ENCODE assay signal across 16 cellular contexts in genomic region chr12:58414398-58414871, GRCh38.
DNase-seq lines count a peak whose midpoint lies in the region; TF ChIP-seq lines count a peak whose summit lies in the region.
"Had no signal": no experiment of that assay in that cellular context is flagged by ENCODE, and none has a peak within 500 bp of the region (broad histone marks: within the 10 kb centered on the region; RNA-seq: fewer than 3 reads in every experiment).

No MANE protein-coding gene starts in this region.

- H3K9me3 ChIP-seq in sigmoid colon = no peaks in the 10 kb centered on the region
- H3K9me3 ChIP-seq: BLaER1 treated with 17β-estradiol and CSF1 and Interleukin-3, amounts not matched to agents 10 nM and 100 nM; HAP-1 had no signal

- no peaks in the 10 kb centered on the region for H3K27me3 ChIP-seq in sigmoid colon
- H3K27me3 ChIP-seq: BLaER1 treated with 17β-estradiol and CSF1 and Interleukin-3, amounts not matched to agents 10 nM and 100 nM had no signal

- H3K27ac ChIP-seq in skin epidermis (peak overlapping the region in 12 of 21 experiments; percentile 22 to 74 (median 52)), sigmoid colon (no peak overlapping the region)
- H3K27ac ChIP-seq: BLaER1 treated with 17β-estradiol and CSF1 and Interleukin-3, amounts not matched to agents 10 nM and 100 nM; RWPE1 had no signal

- H3K36me3 ChIP-seq in sigmoid colon = no peaks in the 10 kb centered on the region
- H3K36me3 ChIP-seq: BLaER1 treated with 17β-estradiol and CSF1 and Interleukin-3, amounts not matched to agents 10 nM and 100 nM; HAP-1 had no signal

- no peak for TF ChIP-seq EP300 in sigmoid colon (IDR thresholded peaks at IDR 0.05)

- WGBS in lower leg skin, 2 donors = 38 to 46% methylated on average over 2 of the region's 2 CpGs
- WGBS in sigmoid colon, 2 donors = 50 to 59% methylated on average over 2 of the region's 2 CpGs

- TF ChIP-seq POLR2A in lower leg skin (IDR thresholded peaks at IDR 0.05) (no peak), sigmoid colon (IDR thresholded peaks at IDR 0.05) (no peak)

- intact Hi-C loops in lower leg skin (cut with DNase I; ENCODE audit: low total_unique reads) (no loop called here), sigmoid colon (cut with DNase I) (no loop called here)

- DNase-seq in GM04504 (ENCODE audit: low read depth) = peak; percentile 58
- DNase-seq in T1000 (lab: John Stamatoyannopoulos, UW) = peak; percentile 25
- DNase-seq in fibroblast of mammary gland (ENCODE audit: low read depth) = peak; percentile 90
- no peak for DNase-seq in NCI-H82 treated with DMSO at 0.1 percent for 48 hours (lab: John Stamatoyannopoulos, UW; ENCODE audit: unreplicated experiment)
- DNase-seq in lower leg skin (ENCODE audit: low spot score in 2 of 2) = no peak
- DNase-seq in GM03348 (ENCODE audit: low spot score) = no peak
- no peak for DNase-seq in sigmoid colon
- DNase-seq: activated naive CD4-positive, alpha-beta T cell treated with anti-CD3 and anti-CD28 coated beads, Interleukin-2, amount 10 ng/mL, durations not matched to agents 7 days and 5 days; cerebellar nuclear complex; GDM1; NCI-H510A; stimulated activated CD4-positive, alpha-beta T cell treated with anti-CD3 and anti-CD28 coated beads, Interleukin-4, amount 100 ng/mL, for 24 hours had no signal

- H3K4me1 ChIP-seq in sigmoid colon = peaks cover 0 to 8% (median 0%) of the 10 kb centered on the region in 4 donors

- H3K4me3 ChIP-seq in fibroblast of mammary gland (ENCODE audit: control insufficient read depth, low read depth, low read length) (no peak overlapping the region), skin epidermis (no peak overlapping the region), lower leg skin (ENCODE audit: low read depth, poor library complexity, severe bottlenecking) (no peak overlapping the region), sigmoid colon (no peak overlapping the region)
- H3K4me3 ChIP-seq: BLaER1 treated with 17β-estradiol and CSF1 and Interleukin-3, amounts not matched to agents 10 nM and 100 nM; HAP-1 had no signal

- TF ChIP-seq CTCF in fibroblast of mammary gland (conservative IDR thresholded peaks at IDR 0.05; ENCODE audit: control insufficient read depth, insufficient read depth, low read depth, low read length) (no peak), lower leg skin (IDR thresholded peaks at IDR 0.05) (no peak), sigmoid colon (IDR thresholded peaks at IDR 0.05) (no peak)

Comparison
In these comparisons a context has a peak if more than half of its experiments do, and no peak if none do; other contexts are left out.
1. DNase-seq: peak in GM04504 (single experiment), T1000 (single experiment) and fibroblast of mammary gland (single experiment); none in NCI-H82 treated with DMSO at 0.1 percent for 48 hours (single experiment), lower leg skin (0 of 2), GM03348 (single experiment) and sigmoid colon (single experiment).
2. H3K27ac ChIP-seq: peak in skin epidermis (12 of 21); none in sigmoid colon (0 of 4).